Comparison of ENCODE assay signal across 8 cellular contexts in the genomic region with DNA sequence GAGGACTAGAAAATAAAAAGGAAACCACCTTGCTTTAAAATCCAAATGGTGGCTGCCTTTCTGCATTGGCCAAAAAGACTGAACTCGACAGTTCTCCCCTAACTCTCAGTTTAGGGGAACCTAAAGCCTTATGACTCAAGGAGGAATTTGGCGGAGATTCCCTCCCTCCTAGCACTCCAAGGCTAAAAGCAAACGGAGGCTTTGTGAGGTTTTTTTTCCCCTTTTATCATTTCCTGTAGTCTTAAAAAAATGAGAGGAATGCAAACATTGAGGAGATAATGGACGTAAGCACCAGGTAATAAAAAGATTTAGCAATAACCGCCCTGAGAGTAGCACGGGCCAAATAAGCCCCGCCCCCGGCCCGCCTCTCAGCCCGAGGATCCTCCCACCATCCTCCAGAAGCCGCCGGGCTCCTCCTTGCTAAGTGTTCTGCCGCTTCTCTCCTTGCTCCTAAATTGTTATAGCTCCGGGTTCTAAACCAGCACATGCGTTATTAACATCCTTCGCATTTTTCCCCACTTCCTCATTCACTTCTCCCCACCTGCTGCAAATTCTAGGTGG. TPM values are rescaled to one million over a fixed set of nuclear protein-coding genes. Genes with fewer than 3 reads are reported as not detected.
DNase-seq lines count a peak whose midpoint lies in the region; ATAC-seq and TF ChIP-seq lines count a peak whose summit lies in the region.

No MANE protein-coding gene starts in this region.

- intact Hi-C loops in Right ventricle myocardium inferior (cut with DNase I) (no loop called here), posterior vena cava (cut with DNase I) (no loop called here)

- H3K27me3 ChIP-seq in BLaER1 (no peaks in the 10 kb centered on the region), RWPE2 (ENCODE audit: insufficient read depth, poor library complexity, severe bottlenecking) (no peaks in the 10 kb centered on the region)

- peaks cover 3% of the 10 kb centered on the region for H3K27me3 Mint-ChIP-seq in HFFc6 (ENCODE audit: insufficient read depth)
- peaks cover 76% of the 10 kb centered on the region for H3K27me3 Mint-ChIP-seq in activated naive CD4-positive, alpha-beta T cell treated with anti-CD3 and anti-CD28 coated beads, Interleukin-2, amount 10 ng/mL, durations not matched to agents 7 days and 5 days

- peak overlapping the region; percentile 29 for H3K4me2 ChIP-seq in BLaER1

- H3K27ac ChIP-seq in BLaER1: no peak overlapping the region
- peak overlapping the region; percentile 98 for H3K27ac ChIP-seq in RWPE2 (ENCODE audit: poor library complexity, severe bottlenecking)
- H3K27ac ChIP-seq in urinary bladder (ENCODE audit: low read depth): peak overlapping the region; percentile 67

- no peak overlapping the region for H3K4me3 ChIP-seq in BLaER1
- H3K4me3 ChIP-seq in RWPE2 (ENCODE audit: severe bottlenecking): no peak overlapping the region
- H3K4me3 ChIP-seq in urinary bladder (ENCODE audit: low read depth, low read length): no peak overlapping the region

- DNase-seq in HFFc6 (peak; percentile 94), RWPE2 (ENCODE audit: low spot score) (peak; percentile 88), Right ventricle myocardium inferior (ENCODE audit: missing footprints) (peak; percentile 90), posterior vena cava (ENCODE audit: low spot score) (peak; percentile 93), NCI-H128 (lab: John Stamatoyannopoulos, UW; ENCODE audit: unreplicated experiment) (no peak)
- DNase-seq in activated naive CD4-positive, alpha-beta T cell treated with anti-CD3 and anti-CD28 coated beads, Interleukin-2, amount 10 ng/mL, durations not matched to agents 7 days and 5 days: peak; percentile 77

- WGBS in urinary bladder: 3% methylated on average over 16 of the region's 16 CpGs

- no peaks in the 10 kb centered on the region for H3K9me3 Mint-ChIP-seq in HFFc6
- H3K9me3 Mint-ChIP-seq in activated naive CD4-positive, alpha-beta T cell treated with anti-CD3 and anti-CD28 coated beads, Interleukin-2, amount 10 ng/mL, durations not matched to agents 7 days and 5 days: no peaks in the 10 kb centered on the region

- H3K36me3 ChIP-seq in BLaER1 (no peaks in the 10 kb centered on the region), RWPE2 (ENCODE audit: low read depth) (no peaks in the 10 kb centered on the region), urinary bladder (ENCODE audit: insufficient read depth) (no peaks in the 10 kb centered on the region)

- no peak overlapping the region for H3K9ac ChIP-seq in BLaER1

- TF ChIP-seq CTCF in HFFc6 (IDR thresholded peaks at IDR 0.05): no peak
- TF ChIP-seq CTCF in RWPE2 (IDR thresholded peaks at IDR 0.05; ENCODE audit: poor library complexity, severe bottlenecking): no peak

- CTCF ChIA-PET in activated naive CD4-positive, alpha-beta T cell treated with anti-CD3 and anti-CD28 coated beads, Interleukin-2, amount 10 ng/mL, durations not matched to agents 7 days and 5 days (lab: Charles Lee): no interaction called here

- H3K4me3 Mint-ChIP-seq in HFFc6: peak overlapping the region; percentile 77
- H3K4me3 Mint-ChIP-seq in activated naive CD4-positive, alpha-beta T cell treated with anti-CD3 and anti-CD28 coated beads, Interleukin-2, amount 10 ng/mL, durations not matched to agents 7 days and 5 days: no peak overlapping the region

- H3K27ac Mint-ChIP-seq in HFFc6: peak overlapping the region; percentile 83
- H3K27ac Mint-ChIP-seq in activated naive CD4-positive, alpha-beta T cell treated with anti-CD3 and anti-CD28 coated beads, Interleukin-2, amount 10 ng/mL, durations not matched to agents 7 days and 5 days: no peak overlapping the region

- peaks cover 62% of the 10 kb centered on the region for H3K4me1 ChIP-seq in BLaER1
- peaks cover 52% of the 10 kb centered on the region for H3K4me1 ChIP-seq in RWPE2 (ENCODE audit: insufficient read depth, poor library complexity, severe bottlenecking)
- no peaks in the 10 kb centered on the region for H3K4me1 ChIP-seq in urinary bladder (ENCODE audit: insufficient read depth)

- peaks cover 65% of the 10 kb centered on the region for H3K4me1 Mint-ChIP-seq in HFFc6 (ENCODE audit: low read depth)
- H3K4me1 Mint-ChIP-seq in activated naive CD4-positive, alpha-beta T cell treated with anti-CD3 and anti-CD28 coated beads, Interleukin-2, amount 10 ng/mL, durations not matched to agents 7 days and 5 days: peaks cover 32% of the 10 kb centered on the region

- H3K36me3 Mint-ChIP-seq in HFFc6 (ENCODE audit: low read depth): no peaks in the 10 kb centered on the region
- no peaks in the 10 kb centered on the region for H3K36me3 Mint-ChIP-seq in activated naive CD4-positive, alpha-beta T cell treated with anti-CD3 and anti-CD28 coated beads, Interleukin-2, amount 10 ng/mL, durations not matched to agents 7 days and 5 days

- peak; percentile 54 for ATAC-seq in RWPE2 (ENCODE audit: low read depth)
- peak; percentile 53 for ATAC-seq in Right ventricle myocardium inferior

- no peaks in the 10 kb centered on the region for H4K20me1 ChIP-seq in BLaER1

- H3K9me3 ChIP-seq in BLaER1: no peaks in the 10 kb centered on the region
- H3K9me3 ChIP-seq in RWPE2 (ENCODE audit: severe bottlenecking): no peaks in the 10 kb centered on the region

RNA-seq across cellular contexts. Expression of a gene that starts 5.8 kb away (rescaled TPM):
- 10 to 100 TPM; 51.8 to 81.5 (median 72.7) TPM for total RNA-seq in HFFc6 (2021; fragmentation: NEBNext Ultra II Directional; extraction: Animal tissue kit (Norgen Biotek cat#: 25700))
- total RNA-seq in Right ventricle myocardium inferior: 55.3 TPM
- total RNA-seq in posterior vena cava: 10 to 100 TPM; 63.9 to 67.7 TPM
- 22.7 TPM for total RNA-seq in urinary bladder
- polyA plus RNA-seq in urinary bladder: 23.7 TPM
